Comparison of ENCODE assay signal across 8 cellular contexts in genomic region chr4:75514131-75514948, GRCh38. TPM values are rescaled to one million over a fixed set of nuclear protein-coding genes. Genes with fewer than 3 reads are reported as not detected.
DNase-seq lines count a peak whose midpoint lies in the region; ATAC-seq and TF ChIP-seq lines count a peak whose summit lies in the region.

TSS of gene RCHY1 (minus strand) at chr4:75514403. CDS start at chr4:75514286, 117 bp downstream.
TSS of gene THAP6 (plus strand) at chr4:75514473. CDS start at chr4:75515453, 980 bp downstream.

- H3K27me3 Mint-ChIP-seq in activated B cell treated with CpG ODN at 0.5 μM for 24 hours, result no peaks in the 10 kb centered on the region

- intact Hi-C loops in activated B cell treated with CpG ODN at 0.5 μM for 24 hours (cut with micrococcal nuclease), result loop anchor here (1.0 to 10.0 kb wide), 10 partner anchors 116 to 1560 kb away; partner anchors contain the start of genes AREG, CCNI, CDKL2 and G3BP2

- no peak within 1 kb of the TSS for H3K4me3 Mint-ChIP-seq in activated B cell treated with CpG ODN at 0.5 μM for 24 hours

- H3K9me3 Mint-ChIP-seq in activated B cell treated with CpG ODN at 0.5 μM for 24 hours, result peaks cover 3% of the 10 kb centered on the region

- peak; percentile 95 for ATAC-seq in HG03196 (IDR thresholded peaks at IDR 0.05; ENCODE audit: unreplicated experiment)
- ATAC-seq in activated B cell treated with CpG ODN at 0.5 μM for 24 hours (ENCODE audit: low read depth), result peak; percentile 87

- DNase-seq in AG08396 (ENCODE audit: low spot score), result peak; percentile 90
- peak; percentile 95 for DNase-seq in NCI-H345 (lab: John Stamatoyannopoulos, UW)
- peak; percentile 88 for DNase-seq in activated B cell treated with CpG ODN at 0.5 μM for 24 hours
- DNase-seq in caudate nucleus (lab: John Stamatoyannopoulos, UW), result peak; percentile 35 to 97 (median 93)
- peak; percentile 95 for DNase-seq in iris pigment epithelial cell (ENCODE audit: low read depth)
- DNase-seq in stimulated activated CD4-positive, alpha-beta T cell treated with anti-CD3 and anti-CD28 coated beads, Interleukin-12 subunit alpha, Interleukin-12 subunit beta, amount 100 ng/mL, for 48 hours (ENCODE audit: low read depth in 2 of 3, low spot score in 1 of 3), result peak; percentile 87 to 89 (median 87)

- CTCF ChIA-PET in activated B cell treated with CpG ODN at 0.5 μM for 24 hours (lab: Charles Lee), result interaction anchor here (1.1 to 1.7 kb wide), 5 partner anchors 9 to 639 kb away, joined by 3 to 4 read pairs (median 4); partner anchors contain the start of gene PARM1

- H3K27ac ChIP-seq in caudate nucleus (ENCODE audit: low read depth, low read length), result peak within 1 kb of the TSS; percentile 93

- peaks cover 48% of the 10 kb centered on the region for H3K36me3 Mint-ChIP-seq in activated B cell treated with CpG ODN at 0.5 μM for 24 hours (ENCODE audit: low read depth)

- in situ Hi-C loops in GM18951 (cut with MboI; ENCODE audit: low sequenced_read_pairs, unreplicated experiment), result no loop called here

- TF ChIP-seq POLR2A in GM18951 (IDR thresholded peaks at IDR 0.05; ENCODE audit: extremely low read depth, insufficient read depth, insufficient read length), result peak; percentile 97

- POLR2A ChIA-PET in activated B cell treated with CpG ODN at 0.5 μM for 24 hours (lab: Charles Lee), result interaction anchor here (0.7 to 2.5 kb wide), 12 partner anchors 9 to 1561 kb away, joined by 3 to 22 read pairs (median 4); partner anchors contain the start of genes G3BP2, NAAA, ODAPH and PARM1

- peaks cover 39% of the 10 kb centered on the region for H3K4me1 Mint-ChIP-seq in activated B cell treated with CpG ODN at 0.5 μM for 24 hours

- no peak for TF ChIP-seq CTCF in activated B cell treated with CpG ODN at 0.5 μM for 24 hours (IDR thresholded peaks at IDR 0.05)

- peak within 1 kb of the TSS; percentile 95 for H3K27ac Mint-ChIP-seq in activated B cell treated with CpG ODN at 0.5 μM for 24 hours

RNA-seq across cellular contexts. Expression of gene RCHY1, which starts in this region (rescaled TPM):
- 28.5 and 29.6 TPM in 2 replicates for total RNA-seq in activated B cell treated with CpG ODN at 0.5 μM for 24 hours

RNA-seq across cellular contexts. Expression of gene THAP6, which starts in this region (rescaled TPM):
- total RNA-seq in activated B cell treated with CpG ODN at 0.5 μM for 24 hours, result 17.4 and 24.6 TPM in 2 replicates

Comparison
In these comparisons a context has a peak if more than half of its experiments do, and no peak if none do; other contexts are left out.
1. Peak in every context shown above with its lines: DNase-seq, ATAC-seq and H3K27ac ChIP-seq.